ENCODE assay signal across 2 cellular contexts in the genomic region with DNA sequence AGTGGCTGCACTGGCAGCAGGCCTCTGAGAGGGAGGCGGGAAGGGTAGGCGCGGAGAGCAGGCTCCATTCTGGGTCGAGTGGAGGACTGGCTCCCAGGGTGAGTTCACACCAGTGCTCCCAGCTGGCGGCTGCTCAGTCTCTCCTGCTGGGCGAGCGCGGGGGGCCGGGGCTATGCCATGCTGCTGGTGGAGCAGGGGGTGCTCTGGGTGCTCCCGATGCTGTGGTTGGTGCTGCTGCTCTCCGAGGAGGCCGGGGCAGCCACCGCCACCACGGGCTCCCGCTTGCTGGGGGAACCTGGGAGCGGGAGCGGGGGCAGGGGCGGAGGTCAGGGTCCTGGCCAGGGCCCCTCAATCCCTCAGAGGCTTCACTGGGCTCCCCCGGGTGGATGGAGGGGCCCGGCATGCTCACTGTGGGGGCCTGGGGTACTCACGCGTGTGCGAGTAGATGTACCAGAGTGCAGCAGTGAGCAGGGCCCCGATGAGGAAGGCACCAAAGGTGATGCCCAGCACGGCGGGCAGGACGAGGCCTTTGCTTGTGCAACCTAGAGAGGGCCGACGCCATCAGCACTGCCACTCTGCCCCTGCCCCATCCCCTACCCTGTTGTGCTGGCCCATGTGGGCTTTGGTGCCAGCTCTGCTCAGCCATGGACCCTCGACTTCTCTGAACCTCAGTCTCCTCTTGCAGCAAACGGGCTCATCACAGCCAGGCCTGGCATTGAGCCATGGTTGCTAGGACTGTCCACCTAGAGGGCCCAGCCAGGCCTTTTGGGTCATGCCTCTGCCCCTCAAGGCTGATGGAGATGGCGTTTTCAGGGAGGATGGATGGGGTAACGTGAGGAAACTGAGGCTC.
TF ChIP-seq lines count a peak whose summit lies in the region.

No MANE protein-coding gene starts in this region.

TF ChIP-seq in SK-N-SH, 30 proteins besides CTCF, POLR2A, EP300 and RAD21:
- TF ChIP-seq RFX5 (IDR thresholded peaks at IDR 0.05; ENCODE audit: low read length), result no peak
- TF ChIP-seq TEAD4 (IDR thresholded peaks at IDR 0.05; ENCODE audit: borderline replicate concordance, insufficient read depth), result no peak
- TF ChIP-seq, protein P1, sequence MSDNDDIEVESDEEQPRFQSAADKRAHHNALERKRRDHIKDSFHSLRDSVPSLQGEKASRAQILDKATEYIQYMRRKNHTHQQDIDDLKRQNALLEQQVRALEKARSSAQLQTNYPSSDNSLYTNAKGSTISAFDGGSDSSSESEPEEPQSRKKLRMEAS (IDR thresholded peaks at IDR 0.05; ENCODE audit: low read depth), result no peak

TF ChIP-seq in endothelial cell of umbilical vein, 7 proteins besides CTCF, POLR2A, EP300 and RAD21:
- TF ChIP-seq POLR2AphosphoS5 (IDR thresholded peaks at IDR 0.05; ENCODE audit: insufficient read depth, low read depth, low read length) (peak; percentile 39), JUN (IDR thresholded peaks at IDR 0.05; ENCODE audit: borderline replicate concordance, insufficient read depth, insufficient read length, low read depth) (no peak)
